Comparison of ENCODE assay signal across 13 cellular contexts in genomic region chr17:75998327-75998795, GRCh38. TPM values are rescaled to one million over a fixed set of nuclear protein-coding genes. Genes with fewer than 3 reads are reported as not detected.
DNase-seq lines count a peak whose midpoint lies in the region; ATAC-seq and TF ChIP-seq lines count a peak whose summit lies in the region.
"Had no signal": no experiment of that assay in that cellular context is flagged by ENCODE, and none has a peak within 500 bp of the region (broad histone marks: within the 10 kb centered on the region; RNA-seq: fewer than 3 reads in every experiment).

No MANE protein-coding gene starts in this region.

- no peaks in the 10 kb centered on the region for H3K27me3 ChIP-seq in PC-9 (ENCODE audit: insufficient read depth, low read depth)
- no peaks in the 10 kb centered on the region for H3K27me3 ChIP-seq in liver (ENCODE audit: control insufficient read depth in 4 of 4, insufficient read depth in 4 of 4, low read length in 3 of 4)
- H3K27me3 ChIP-seq in suprapubic skin: no peaks in the 10 kb centered on the region
- no peaks in the 10 kb centered on the region for H3K27me3 ChIP-seq in WERI-Rb-1 (ENCODE audit: insufficient read depth, low read depth, severe bottlenecking)
- H3K27me3 ChIP-seq in SK-N-SH (ENCODE audit: insufficient read depth): no peaks in the 10 kb centered on the region

- 50% methylated on average over 9 of the region's 9 CpGs for WGBS in liver
- 83% methylated on average over 9 of the region's 9 CpGs for WGBS in suprapubic skin
- 90% methylated on average over 9 of the region's 9 CpGs for WGBS in SK-N-SH (ENCODE audit: low lambda C conversion rate)

- no peak for TF ChIP-seq POLR2A in suprapubic skin (IDR thresholded peaks at IDR 0.05)

- peak; percentile 64 to 92 for DNase-seq in PC-9
- no peak for DNase-seq in suprapubic skin (ENCODE audit: low spot score in 2 of 2)
- DNase-seq in WERI-Rb-1: no peak
- DNase-seq in SK-N-SH: no peak
- DNase-seq: activated naive CD4-positive, alpha-beta T cell treated with anti-CD3 and anti-CD28 coated beads, Interleukin-2, amount 10 ng/mL, durations not matched to agents 7 days and 5 days; KG1; NCI-H1417; NCI-H510A treated with DMSO at 0.1 percent for 48 hours; nucleus accumbens had no signal

- H3K4me3 ChIP-seq in HEK293 (ENCODE audit: low read depth, low read length) (no peak overlapping the region), PC-9 (no peak overlapping the region), liver (ENCODE audit: low read depth in 1 of 3, low read length in 3 of 3) (no peak overlapping the region), suprapubic skin (no peak overlapping the region), WERI-Rb-1 (ENCODE audit: low read depth, low read length) (no peak overlapping the region), SK-N-SH (ENCODE audit: low read depth in 2 of 2, low read length in 1 of 2) (no peak overlapping the region)

- H3F3A ChIP-seq in PC-9 (ENCODE audit: insufficient read depth, low read depth) (peaks cover 67% of the 10 kb centered on the region), SK-N-SH (replicated peaks; ENCODE audit: insufficient read depth) (peaks cover 7% of the 10 kb centered on the region)

- TF ChIP-seq CTCF in HEK293 (tag by site-specific recombination; IDR thresholded peaks at IDR 0.05) (no peak), PC-9 (conservative IDR thresholded peaks at IDR 0.05) (no peak), liver (IDR thresholded peaks at IDR 0.05; ENCODE audit: low read depth, low read length, missing input control) (no peak), suprapubic skin (IDR thresholded peaks at IDR 0.05) (no peak), WERI-Rb-1 (IDR thresholded peaks at IDR 0.05; ENCODE audit: low read depth, low read length) (no peak), SK-N-SH (IDR thresholded peaks at IDR 0.05) (no peak)

- CTCF ChIA-PET in HEK293 (lab: Yijun Ruan, JAX) (interaction anchor here (0.9 to 12.1 kb wide), 8 partner anchors 12 to 281 kb away, joined by 3 to 224 read pairs (median 25); partner anchors contain the start of gene MRPL38), PC-9 (lab: Charles Lee) (interaction anchor here (0.5 to 0.8 kb wide), 5 partner anchors 11 to 366 kb away, joined by 3 to 18 read pairs (median 3); no protein-coding TSS in a partner anchor), SK-N-SH (lab: Yijun Ruan, JAX) (interaction anchor here (0.6 to 10.2 kb wide), 8 partner anchors 8 to 147 kb away, joined by 3 to 231 read pairs (median 14); partner anchors contain the start of gene MRPL38)

- H3K4me1 ChIP-seq in HEK293 (ENCODE audit: control insufficient read depth, insufficient read depth, low read length): no peaks in the 10 kb centered on the region
- peaks cover 63% of the 10 kb centered on the region for H3K4me1 ChIP-seq in PC-9 (replicated peaks; ENCODE audit: insufficient read depth)
- H3K4me1 ChIP-seq in liver (ENCODE audit: control insufficient read depth in 4 of 4, insufficient read depth in 4 of 4, low read length in 3 of 4): peaks cover 24 to 84% (median 64%) of the 10 kb centered on the region in 4 donors
- H3K4me1 ChIP-seq in suprapubic skin: peaks cover 45% of the 10 kb centered on the region
- 0 out of 4 replicates have a peak, but pooled peaks cover 0 to 7% of the 10 kb centered on the region in 2 experiments for H3K4me1 ChIP-seq in SK-N-SH (ENCODE audit: control insufficient read depth in 1 of 2, insufficient read depth in 2 of 2, low read depth in 1 of 2, low read length in 1 of 2)

- H3K36me3 ChIP-seq in HEK293 (ENCODE audit: control insufficient read depth in 2 of 2, insufficient read depth in 1 of 2, low read length in 2 of 2) (peaks cover 0 to 4% of the 10 kb centered on the region in 2 experiments; a peak in 1 of 3 replicates), PC-9 (ENCODE audit: low read depth) (no peaks in the 10 kb centered on the region), liver (ENCODE audit: control insufficient read depth in 4 of 4, insufficient read depth in 3 of 4, low read depth in 1 of 4, low read length in 3 of 4) (peaks cover 0 to 2% (median 0%) of the 10 kb centered on the region in 4 donors), suprapubic skin (peaks cover 24% of the 10 kb centered on the region), WERI-Rb-1 (peaks cover 37% of the 10 kb centered on the region), SK-N-SH (replicated peaks in 1 of 2; ENCODE audit: control insufficient read depth in 1 of 2, insufficient read depth in 2 of 2, low read length in 1 of 2) (no peaks in the 10 kb centered on the region)

- H2AFZ ChIP-seq in PC-9 (no peak overlapping the region), SK-N-SH (ENCODE audit: low read depth) (no peak overlapping the region)

- POLR2A ChIA-PET in HEK293 (lab: Yijun Ruan, JAX) (interaction anchor here (0.5 to 1.3 kb wide), 9 partner anchors 10 to 266 kb away, joined by 3 to 7 read pairs (median 4); partner anchors contain the start of genes ACOX1 and FBF1), PC-9 (lab: Charles Lee; ENCODE audit: unreplicated experiment) (interaction anchor here (0.6 to 0.7 kb wide), 3 partner anchors 56 to 277 kb away, joined by 3 to 4 read pairs (median 3); no protein-coding TSS in a partner anchor), SK-N-SH (lab: Yijun Ruan, JAX) (interaction anchor here (0.6 kb wide), 1 partner anchor 84 kb away, joined by 3 read pairs; no protein-coding TSS in a partner anchor)

- no peak overlapping the region for H3K27ac ChIP-seq in HEK293 (ENCODE audit: extremely low read depth, low read depth, low read length)
- H3K27ac ChIP-seq in PC-9: peak overlapping the region; percentile 92
- peak overlapping the region; percentile 88 to 93 for H3K27ac ChIP-seq in liver (ENCODE audit: low read depth in 1 of 2, low read length in 2 of 2)
- peak overlapping the region; percentile 89 for H3K27ac ChIP-seq in suprapubic skin
- H3K27ac ChIP-seq in WERI-Rb-1: no peak overlapping the region
- H3K27ac ChIP-seq in SK-N-SH (ENCODE audit: low read depth in 2 of 2, low read length in 1 of 2): no peak overlapping the region

- TF ChIP-seq RAD21 in liver (IDR thresholded peaks at IDR 0.05) (peak in 1 of 2 donors; percentile 10), SK-N-SH (IDR thresholded peaks at IDR 0.05; ENCODE audit: low read length) (no peak)

- ATAC-seq in GM19455 (IDR thresholded peaks at IDR 0.05; ENCODE audit: unreplicated experiment): no peak

- intact Hi-C loops in PC-9 (cut with micrococcal nuclease; ENCODE audit: unreplicated experiment): loop anchor here (1.0 kb wide), 1 partner anchor 15 kb away; no protein-coding TSS in a partner anchor

- H3K9ac ChIP-seq in liver (ENCODE audit: low read depth in 1 of 2, low read length in 2 of 2): no peak overlapping the region
- H3K9ac ChIP-seq in SK-N-SH: no peak overlapping the region

- H3K9me2 ChIP-seq in PC-9 (ENCODE audit: insufficient read depth): no peaks in the 10 kb centered on the region
- H3K9me2 ChIP-seq in SK-N-SH: no peaks in the 10 kb centered on the region

- H3K79me2 ChIP-seq in PC-9 (ENCODE audit: low read depth) (no peaks in the 10 kb centered on the region), SK-N-SH (ENCODE audit: insufficient read depth) (no peaks in the 10 kb centered on the region)

- H3K4me2 ChIP-seq in PC-9 (peak overlapping the region; percentile 94), SK-N-SH (no peak overlapping the region)

- no peaks in the 10 kb centered on the region for H3K9me3 ChIP-seq in HEK293 (ENCODE audit: control insufficient read depth, insufficient read depth, low read depth, low read length)
- no peaks in the 10 kb centered on the region for H3K9me3 ChIP-seq in PC-9 (ENCODE audit: insufficient read depth, low read depth)
- H3K9me3 ChIP-seq in liver (ENCODE audit: control insufficient read depth in 4 of 4, low read length in 3 of 4): no peaks in the 10 kb centered on the region
- H3K9me3 ChIP-seq in suprapubic skin: no peaks in the 10 kb centered on the region
- no peaks in the 10 kb centered on the region for H3K9me3 ChIP-seq in WERI-Rb-1 (ENCODE audit: severe bottlenecking)
- H3K9me3 ChIP-seq in SK-N-SH: no peaks in the 10 kb centered on the region

- no TSS peak for BruUV-seq in PC-9 (replicated peaks; lab: Mats Ljungman, UMichigan)

- no peak for TF ChIP-seq EP300 in suprapubic skin (IDR thresholded peaks at IDR 0.05)
- TF ChIP-seq EP300 in SK-N-SH (IDR thresholded peaks at IDR 0.05; ENCODE audit: borderline replicate concordance in 1 of 2, low read depth in 1 of 2, low read length in 1 of 2): no peak

- H4K20me1 ChIP-seq in PC-9 (ENCODE audit: insufficient read depth): no peaks in the 10 kb centered on the region
- H4K20me1 ChIP-seq in SK-N-SH (ENCODE audit: insufficient read depth): no peaks in the 10 kb centered on the region

TF ChIP-seq in SK-N-SH, 30 proteins besides CTCF, POLR2A, EP300 and RAD21 (continues in another document):
- TF ChIP-seq GATA2 (CRISPR knock-in tag; IDR thresholded peaks at IDR 0.05): no peak

RNA-seq across cellular contexts. Expression of gene CDK3, which starts 2.3 kb away (rescaled TPM):
- 10.3 and 12.3 TPM in 2 replicates for total RNA-seq in PC-9 (2021)
- total RNA-seq in liver: 1 to 10 TPM; 1.5 to 6.3 TPM
- 1 to 10 TPM; 2.6 TPM for polyA plus RNA-seq in liver
- 10 to 100 TPM in 2 of 4 donors, 1 to 10 TPM in 2; 5.6 to 33.1 (median 9.6) TPM for total RNA-seq in suprapubic skin
- 14.6 and 22.1 TPM in 2 replicates for polyA plus RNA-seq in SK-N-SH (2012; rRNA removed)
- 2.8 and 4.4 TPM in 2 replicates for polyA plus RNA-seq in SK-N-SH (2012; cell fraction: cytosol; rRNA removed)
- 71.9 and 153 TPM in 2 replicates for polyA plus RNA-seq in SK-N-SH (2012; cell fraction: nucleus; rRNA removed)

RNA-seq across cellular contexts. Expression of gene TEN1, which starts 19.3 kb away (rescaled TPM):
- total RNA-seq in PC-9 (2021): 19.6 and 22.7 TPM in 2 replicates
- total RNA-seq in liver: 10 to 100 TPM; 12.0 to 18.3 TPM
- polyA plus RNA-seq in liver: 10 to 100 TPM; 14.6 to 30.0 TPM
- total RNA-seq in suprapubic skin: 10 to 100 TPM; 20.0 to 43.6 (median 26.9) TPM
- polyA plus RNA-seq in SK-N-SH (2012; rRNA removed): 33.6 and 38.1 TPM in 2 replicates
- polyA plus RNA-seq in SK-N-SH (2012; cell fraction: cytosol; rRNA removed): 16.0 and 22.3 TPM in 2 replicates
- polyA plus RNA-seq in SK-N-SH (2012; cell fraction: nucleus; rRNA removed): 94.0 and 103 TPM in 2 replicates

RNA-seq across cellular contexts. Expression of gene ACOX1, which starts 19.4 kb away (rescaled TPM):
- total RNA-seq in PC-9 (2021) (35.5 and 37.1 TPM in 2 replicates), liver (100 to 1,000 TPM in 1 of 2 donors, 10 to 100 TPM in 1; 81.1 to 293 TPM), suprapubic skin (10 to 100 TPM; 59.6 to 89.7 (median 71.5) TPM)
- polyA plus RNA-seq in liver (10 to 100 TPM; 33.3 to 45.7 TPM), SK-N-SH (2012; rRNA removed) (21.5 and 29.7 TPM in 2 replicates)
- 16.2 and 19.6 TPM in 2 replicates for polyA plus RNA-seq in SK-N-SH (2012; cell fraction: cytosol; rRNA removed)
- 35.9 and 44.1 TPM in 2 replicates for polyA plus RNA-seq in SK-N-SH (2012; cell fraction: nucleus; rRNA removed)

RNA-seq across cellular contexts. Expression of gene EVPL, which starts 28.7 kb away (rescaled TPM):
- 60.8 and 77.8 TPM in 2 replicates for total RNA-seq in PC-9 (2021)
- total RNA-seq in liver: under 1 TPM in 1 of 2 donors, not detected in 1; 0.33 TPM
- under 1 TPM; 0.03 to 0.21 TPM for polyA plus RNA-seq in liver
- 100 to 1,000 TPM; 218 to 425 (median 274) TPM for total RNA-seq in suprapubic skin
- polyA plus RNA-seq in SK-N-SH (2012; rRNA removed): 0.15 and 0.23 TPM in 2 replicates
- 0.09 and 0.16 TPM in 2 replicates for polyA plus RNA-seq in SK-N-SH (2012; cell fraction: cytosol; rRNA removed)
- polyA plus RNA-seq in SK-N-SH (2012; cell fraction: nucleus; rRNA removed): 0.26 and 0.42 TPM in 2 replicates
- total RNA-seq: fibroblast of lung had no signal
- polyA plus RNA-seq: fibroblast of lung had no signal

RNA-seq across cellular contexts. Expression of gene FBF1, which starts 57.5 kb away (rescaled TPM):
- total RNA-seq in PC-9 (2021) (22.5 and 28.7 TPM in 2 replicates), liver (1 to 10 TPM; 2.3 to 5.6 TPM), suprapubic skin (10 to 100 TPM; 17.8 to 57.5 (median 27.9) TPM)
- polyA plus RNA-seq in liver (1 to 10 TPM in 1 of 2 donors, under 1 TPM in 1; 0.39 to 1.2 TPM), SK-N-SH (2012; rRNA removed) (19.0 and 19.7 TPM in 2 replicates)
- 4.7 and 7.7 TPM in 2 replicates for polyA plus RNA-seq in SK-N-SH (2012; cell fraction: cytosol; rRNA removed)
- polyA plus RNA-seq in SK-N-SH (2012; cell fraction: nucleus; rRNA removed): 103 and 134 TPM in 2 replicates

Comparison
In these comparisons a context has a peak if more than half of its experiments do, and no peak if none do; other contexts are left out.
1. H3K27ac ChIP-seq: peak in PC-9 (single experiment), liver (2 of 2) and suprapubic skin (single experiment); none in HEK293 (single experiment), WERI-Rb-1 (single experiment) and SK-N-SH (0 of 2).
2. DNase-seq: peak in PC-9 (2 of 2); none in suprapubic skin (0 of 2), WERI-Rb-1 (single experiment) and SK-N-SH (single experiment).